In genomic region chr21:46455575-46456385, GRCh38 we compare ENCODE assay signal across 1 cellular context.
A peak's percentile ranks its signal among the peaks of the same experiment; 100 is the strongest.
TF ChIP-seq lines count a peak whose summit lies in the region.

No MANE protein-coding gene starts in this region.

TF ChIP-seq in K562, 482 proteins besides CTCF, POLR2A, EP300 and RAD21 (continued from another document and continues in another):
- TF ChIP-seq, protein P1, sequence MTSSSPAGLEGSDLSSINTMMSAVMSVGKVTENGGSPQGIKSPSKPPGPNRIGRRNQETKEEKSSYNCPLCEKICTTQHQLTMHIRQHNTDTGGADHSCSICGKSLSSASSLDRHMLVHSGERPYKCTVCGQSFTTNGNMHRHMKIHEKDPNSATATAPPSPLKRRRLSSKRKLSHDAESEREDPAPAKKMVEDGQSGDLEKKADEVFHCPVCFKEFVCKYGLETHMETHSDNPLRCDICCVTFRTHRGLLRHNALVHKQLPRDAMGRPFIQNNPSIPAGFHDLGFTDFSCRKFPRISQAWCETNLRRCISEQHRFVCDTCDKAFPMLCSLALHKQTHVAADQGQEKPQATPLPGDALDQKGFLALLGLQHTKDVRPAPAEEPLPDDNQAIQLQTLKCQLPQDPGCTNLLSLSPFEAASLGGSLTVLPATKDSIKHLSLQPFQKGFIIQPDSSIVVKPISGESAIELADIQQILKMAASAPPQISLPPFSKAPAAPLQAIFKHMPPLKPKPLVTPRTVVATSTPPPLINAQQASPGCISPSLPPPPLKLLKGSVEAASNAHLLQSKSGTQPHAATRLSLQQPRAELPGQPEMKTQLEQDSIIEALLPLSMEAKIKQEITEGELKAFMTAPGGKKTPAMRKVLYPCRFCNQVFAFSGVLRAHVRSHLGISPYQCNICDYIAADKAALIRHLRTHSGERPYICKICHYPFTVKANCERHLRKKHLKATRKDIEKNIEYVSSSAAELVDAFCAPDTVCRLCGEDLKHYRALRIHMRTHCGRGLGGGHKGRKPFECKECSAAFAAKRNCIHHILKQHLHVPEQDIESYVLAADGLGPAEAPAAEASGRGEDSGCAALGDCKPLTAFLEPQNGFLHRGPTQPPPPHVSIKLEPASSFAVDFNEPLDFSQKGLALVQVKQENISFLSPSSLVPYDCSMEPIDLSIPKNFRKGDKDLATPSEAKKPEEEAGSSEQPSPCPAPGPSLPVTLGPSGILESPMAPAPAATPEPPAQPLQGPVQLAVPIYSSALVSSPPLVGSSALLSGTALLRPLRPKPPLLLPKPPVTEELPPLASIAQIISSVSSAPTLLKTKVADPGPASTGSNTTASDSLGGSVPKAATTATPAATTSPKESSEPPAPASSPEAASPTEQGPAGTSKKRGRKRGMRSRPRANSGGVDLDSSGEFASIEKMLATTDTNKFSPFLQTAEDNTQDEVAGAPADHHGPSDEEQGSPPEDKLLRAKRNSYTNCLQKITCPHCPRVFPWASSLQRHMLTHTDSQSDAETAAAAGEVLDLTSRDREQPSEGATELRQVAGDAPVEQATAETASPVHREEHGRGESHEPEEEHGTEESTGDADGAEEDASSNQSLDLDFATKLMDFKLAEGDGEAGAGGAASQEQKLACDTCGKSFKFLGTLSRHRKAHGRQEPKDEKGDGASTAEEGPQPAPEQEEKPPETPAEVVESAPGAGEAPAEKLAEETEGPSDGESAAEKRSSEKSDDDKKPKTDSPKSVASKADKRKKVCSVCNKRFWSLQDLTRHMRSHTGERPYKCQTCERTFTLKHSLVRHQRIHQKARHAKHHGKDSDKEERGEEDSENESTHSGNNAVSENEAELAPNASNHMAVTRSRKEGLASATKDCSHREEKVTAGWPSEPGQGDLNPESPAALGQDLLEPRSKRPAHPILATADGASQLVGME (CRISPR knock-in tag; IDR thresholded peaks at IDR 0.05): 0 out of 2 replicates have a peak, but pooled peaks have one; percentile 57
- TF ChIP-seq CUX1 (CRISPR knock-in tag; IDR thresholded peaks at IDR 0.05): 0 out of 2 replicates have a peak, but pooled peaks have one; percentile 26
- no peak for TF ChIP-seq RBFOX2 (IDR thresholded peaks at IDR 0.05; ENCODE audit: low read depth, low read length)
- no peak for TF ChIP-seq STAG1 (CRISPR knock-in tag; IDR thresholded peaks at IDR 0.05; ENCODE audit: borderline replicate concordance)
- TF ChIP-seq, protein P2, sequence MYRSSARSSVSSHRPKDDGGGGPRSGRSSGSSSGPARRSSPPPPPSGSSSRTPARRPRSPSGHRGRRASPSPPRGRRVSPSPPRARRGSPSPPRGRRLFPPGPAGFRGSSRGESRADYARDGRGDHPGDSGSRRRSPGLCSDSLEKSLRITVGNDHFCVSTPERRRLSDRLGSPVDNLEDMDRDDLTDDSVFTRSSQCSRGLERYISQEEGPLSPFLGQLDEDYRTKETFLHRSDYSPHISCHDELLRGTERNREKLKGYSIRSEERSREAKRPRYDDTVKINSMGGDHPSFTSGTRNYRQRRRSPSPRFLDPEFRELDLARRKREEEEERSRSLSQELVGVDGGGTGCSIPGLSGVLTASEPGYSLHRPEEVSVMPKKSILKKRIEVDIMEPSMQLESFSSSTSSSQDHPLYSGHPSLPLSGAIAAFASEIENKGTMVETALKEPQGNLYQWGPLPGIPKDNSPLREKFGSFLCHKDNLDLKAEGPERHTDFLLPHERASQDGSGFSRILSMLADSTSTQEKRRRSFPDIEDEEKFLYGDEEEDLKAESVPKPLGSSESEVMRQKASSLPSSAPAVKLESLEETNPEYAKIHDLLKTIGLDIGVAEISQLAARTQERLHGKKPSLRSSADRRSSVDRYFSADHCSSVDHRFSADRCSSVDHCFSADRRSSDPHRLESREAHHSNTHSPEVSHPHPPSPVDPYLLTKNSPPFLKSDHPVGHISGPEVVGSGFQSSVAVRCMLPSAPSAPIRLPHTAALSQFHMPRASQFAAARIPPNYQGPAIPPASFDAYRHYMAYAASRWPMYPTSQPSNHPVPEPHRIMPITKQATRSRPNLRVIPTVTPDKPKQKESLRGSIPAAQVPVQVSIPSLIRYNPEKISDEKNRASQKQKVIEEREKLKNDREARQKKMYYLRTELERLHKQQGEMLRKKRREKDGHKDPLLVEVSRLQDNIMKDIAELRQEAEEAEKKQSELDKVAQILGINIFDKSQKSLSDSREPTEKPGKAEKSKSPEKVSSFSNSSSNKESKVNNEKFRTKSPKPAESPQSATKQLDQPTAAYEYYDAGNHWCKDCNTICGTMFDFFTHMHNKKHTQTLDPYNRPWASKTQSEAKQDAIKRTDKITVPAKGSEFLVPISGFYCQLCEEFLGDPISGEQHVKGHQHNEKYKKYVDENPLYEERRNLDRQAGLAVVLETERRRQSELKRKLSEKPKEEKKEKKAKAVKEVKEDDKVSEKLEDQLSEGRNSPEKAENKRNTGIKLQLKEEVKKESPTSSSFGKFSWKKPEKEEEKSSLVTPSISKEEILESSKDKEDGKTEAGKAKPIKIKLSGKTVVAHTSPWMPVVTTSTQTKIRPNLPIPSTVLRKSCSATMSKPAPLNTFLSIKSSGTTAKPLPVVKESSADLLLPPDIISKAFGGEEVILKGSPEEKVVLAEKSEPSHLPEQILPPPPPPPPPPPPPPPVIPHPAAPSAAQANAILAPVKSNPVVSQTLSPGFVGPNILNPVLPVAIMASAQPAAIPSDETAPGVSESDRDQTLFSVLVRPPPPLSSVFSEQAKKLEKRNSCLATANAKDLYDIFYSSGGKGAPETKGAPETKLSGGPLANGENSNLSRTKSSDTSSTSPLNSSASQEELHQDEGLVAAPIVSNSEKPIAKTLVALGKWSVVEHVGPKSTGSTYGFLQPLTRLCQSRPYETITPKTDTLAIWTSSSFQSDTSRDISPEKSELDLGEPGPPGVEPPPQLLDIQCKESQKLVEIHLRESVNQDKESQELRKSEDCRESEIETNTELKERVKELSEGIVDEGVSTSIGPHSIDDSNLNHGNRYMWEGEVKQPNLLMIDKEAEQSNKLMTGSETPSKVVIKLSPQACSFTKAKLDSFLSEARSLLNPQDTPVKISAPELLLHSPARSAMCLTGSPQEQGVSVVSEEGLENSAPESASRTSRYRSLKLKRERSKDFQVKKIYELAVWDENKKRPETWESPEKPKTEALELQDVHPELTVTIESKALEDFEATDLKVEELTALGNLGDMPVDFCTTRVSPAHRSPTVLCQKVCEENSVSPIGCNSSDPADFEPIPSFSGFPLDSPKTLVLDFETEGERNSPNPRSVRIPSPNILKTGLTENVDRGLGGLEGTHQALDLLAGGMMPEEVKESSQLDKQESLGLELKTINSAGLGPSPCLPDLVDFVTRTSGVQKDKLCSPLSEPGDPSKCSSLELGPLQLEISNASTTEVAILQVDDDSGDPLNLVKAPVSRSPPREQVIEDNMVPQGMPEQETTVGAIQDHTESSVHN (IDR thresholded peaks at IDR 0.05; ENCODE audit: borderline replicate concordance in 1 of 2, low read depth in 1 of 2): peak in 1 of 2 experiments; percentile 43; a peak in 1 of 4 replicates
- TF ChIP-seq POLR2B (IDR thresholded peaks at IDR 0.05; ENCODE audit: low read depth, partially characterized antibody): no peak
- no peak for TF ChIP-seq KDM4B (IDR thresholded peaks at IDR 0.05; ENCODE audit: borderline replicate concordance in 2 of 2, low read depth in 1 of 2)
- TF ChIP-seq, protein P3, sequence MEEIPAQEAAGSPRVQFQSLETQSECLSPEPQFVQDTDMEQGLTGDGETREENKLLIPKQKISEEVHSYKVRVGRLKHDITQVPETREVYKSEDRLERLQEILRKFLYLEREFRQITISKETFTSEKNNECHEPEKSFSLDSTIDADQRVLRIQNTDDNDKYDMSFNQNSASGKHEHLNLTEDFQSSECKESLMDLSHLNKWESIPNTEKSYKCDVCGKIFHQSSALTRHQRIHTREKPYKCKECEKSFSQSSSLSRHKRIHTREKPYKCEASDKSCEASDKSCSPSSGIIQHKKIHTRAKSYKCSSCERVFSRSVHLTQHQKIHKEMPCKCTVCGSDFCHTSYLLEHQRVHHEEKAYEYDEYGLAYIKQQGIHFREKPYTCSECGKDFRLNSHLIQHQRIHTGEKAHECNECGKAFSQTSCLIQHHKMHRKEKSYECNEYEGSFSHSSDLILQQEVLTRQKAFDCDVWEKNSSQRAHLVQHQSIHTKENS (CRISPR knock-in tag; IDR thresholded peaks at IDR 0.05): no peak
- TF ChIP-seq, protein P4, sequence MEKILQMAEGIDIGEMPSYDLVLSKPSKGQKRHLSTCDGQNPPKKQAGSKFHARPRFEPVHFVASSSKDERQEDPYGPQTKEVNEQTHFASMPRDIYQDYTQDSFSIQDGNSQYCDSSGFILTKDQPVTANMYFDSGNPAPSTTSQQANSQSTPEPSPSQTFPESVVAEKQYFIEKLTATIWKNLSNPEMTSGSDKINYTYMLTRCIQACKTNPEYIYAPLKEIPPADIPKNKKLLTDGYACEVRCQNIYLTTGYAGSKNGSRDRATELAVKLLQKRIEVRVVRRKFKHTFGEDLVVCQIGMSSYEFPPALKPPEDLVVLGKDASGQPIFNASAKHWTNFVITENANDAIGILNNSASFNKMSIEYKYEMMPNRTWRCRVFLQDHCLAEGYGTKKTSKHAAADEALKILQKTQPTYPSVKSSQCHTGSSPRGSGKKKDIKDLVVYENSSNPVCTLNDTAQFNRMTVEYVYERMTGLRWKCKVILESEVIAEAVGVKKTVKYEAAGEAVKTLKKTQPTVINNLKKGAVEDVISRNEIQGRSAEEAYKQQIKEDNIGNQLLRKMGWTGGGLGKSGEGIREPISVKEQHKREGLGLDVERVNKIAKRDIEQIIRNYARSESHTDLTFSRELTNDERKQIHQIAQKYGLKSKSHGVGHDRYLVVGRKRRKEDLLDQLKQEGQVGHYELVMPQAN (IDR thresholded peaks at IDR 0.05; ENCODE audit: borderline replicate concordance): no peak
- no peak for TF ChIP-seq ZNF561 (CRISPR knock-in tag; conservative IDR thresholded peaks at IDR 0.05)
- no peak for TF ChIP-seq CEBPB (tag; IDR thresholded peaks at IDR 0.05)
- 0 out of 2 replicates have a peak, but pooled peaks have one; percentile 49 for TF ChIP-seq TEAD2 (tag; IDR thresholded peaks at IDR 0.05)
- no peak for TF ChIP-seq HMG20B (CRISPR knock-in tag; IDR thresholded peaks at IDR 0.05)
- no peak for TF ChIP-seq SRSF3 (IDR thresholded peaks at IDR 0.05; ENCODE audit: insufficient read depth, low read length)
- no peak for TF ChIP-seq NFXL1 (CRISPR knock-in tag; IDR thresholded peaks at IDR 0.05)
- TF ChIP-seq RUNX1 (IDR thresholded peaks at IDR 0.05; ENCODE audit: low read depth): no peak
- TF ChIP-seq HNRNPLL (IDR thresholded peaks at IDR 0.05; ENCODE audit: low read depth, low read length, poor library complexity, severe bottlenecking): no peak
- peak; percentile 84 for TF ChIP-seq PKNOX1 (IDR thresholded peaks at IDR 0.05)
- TF ChIP-seq KLF10 (CRISPR knock-in tag; IDR thresholded peaks at IDR 0.05): no peak
- no peak for TF ChIP-seq PHB (CRISPR knock-in tag; IDR thresholded peaks at IDR 0.05)
- TF ChIP-seq, protein P5, sequence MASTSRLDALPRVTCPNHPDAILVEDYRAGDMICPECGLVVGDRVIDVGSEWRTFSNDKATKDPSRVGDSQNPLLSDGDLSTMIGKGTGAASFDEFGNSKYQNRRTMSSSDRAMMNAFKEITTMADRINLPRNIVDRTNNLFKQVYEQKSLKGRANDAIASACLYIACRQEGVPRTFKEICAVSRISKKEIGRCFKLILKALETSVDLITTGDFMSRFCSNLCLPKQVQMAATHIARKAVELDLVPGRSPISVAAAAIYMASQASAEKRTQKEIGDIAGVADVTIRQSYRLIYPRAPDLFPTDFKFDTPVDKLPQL (IDR thresholded peaks at IDR 0.05; ENCODE audit: extremely low read depth, insufficient read length): no peak
- no peak for TF ChIP-seq SREBF1 (IDR thresholded peaks at IDR 0.05; ENCODE audit: borderline replicate concordance, low read depth, low read length)
- TF ChIP-seq TAF9B (IDR thresholded peaks at IDR 0.05; ENCODE audit: partially characterized antibody): peak; percentile 91
- no peak for TF ChIP-seq YBX1 (IDR thresholded peaks at IDR 0.05)
- peak in 1 of 2 experiments; percentile 73; a peak in 1 of 4 replicates for TF ChIP-seq MNT (conservative IDR thresholded peaks at IDR 0.05)
